13 cellular contexts compared by ENCODE assay signal in the genomic region with DNA sequence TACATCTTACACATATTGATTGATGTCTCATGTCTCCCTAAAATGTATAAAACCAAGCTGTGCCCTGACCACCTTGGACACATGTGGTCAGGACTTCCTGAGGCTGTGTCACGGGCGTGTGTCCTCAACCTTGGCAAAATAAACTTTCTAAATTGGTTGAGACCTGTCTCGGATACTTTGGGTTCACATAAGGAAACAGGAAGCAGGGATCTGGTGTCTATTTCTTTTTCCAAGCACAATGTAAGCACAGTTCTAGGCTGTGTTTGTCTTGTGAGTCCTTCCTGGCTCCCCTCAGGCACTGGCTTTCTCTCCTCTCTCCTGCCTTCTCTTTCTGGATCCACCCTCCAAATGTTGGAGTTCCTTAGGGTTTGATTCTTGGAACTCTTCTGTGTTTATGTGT. TPM values are rescaled to one million over a fixed set of nuclear protein-coding genes. Genes with fewer than 3 reads are reported as not detected.
A peak's percentile ranks its signal among the peaks of the same experiment; 100 is the strongest.
DNase-seq lines count a peak whose midpoint lies in the region; ATAC-seq and TF ChIP-seq lines count a peak whose summit lies in the region.
"Had no signal": no experiment of that assay in that cellular context is flagged by ENCODE, and none has a peak within 500 bp of the region (broad histone marks: within the 10 kb centered on the region; RNA-seq: fewer than 3 reads in every experiment).

No MANE protein-coding gene starts in this region.

- peaks cover 8% of the 10 kb centered on the region for H3K9me3 Mint-ChIP-seq in activated naive CD4-positive, alpha-beta T cell treated with anti-CD3 and anti-CD28 coated beads, Interleukin-2, amount 10 ng/mL, durations not matched to agents 7 days and 5 days
- H3K9me3 Mint-ChIP-seq in activated CD8-positive, alpha-beta T cell treated with anti-CD3 and anti-CD28 coated beads, Interleukin-2, amount 10 ng/mL, durations not matched to agents 7 days and 5 days (ENCODE audit: insufficient read depth): no peaks in the 10 kb centered on the region

- CTCF ChIA-PET in activated naive CD4-positive, alpha-beta T cell treated with anti-CD3 and anti-CD28 coated beads, Interleukin-2, amount 10 ng/mL, durations not matched to agents 7 days and 5 days (lab: Charles Lee): interaction anchor here (1.6 to 8.8 kb wide), 3 partner anchors 26 to 50 kb away, joined by 3 to 70 read pairs (median 19); partner anchors contain the start of genes SLC25A30 and TPT1
- CTCF ChIA-PET in activated CD8-positive, alpha-beta T cell treated with anti-CD3 and anti-CD28 coated beads, Interleukin-2, amount 10 ng/mL, durations not matched to agents 7 days and 5 days (lab: Charles Lee): interaction anchor here (0.6 to 8.3 kb wide), 3 partner anchors 16 to 96 kb away, joined by 5 to 144 read pairs (median 14); no protein-coding TSS in a partner anchor

- no peak overlapping the region for H3K4me3 ChIP-seq in vagina
- H3K4me3 ChIP-seq: neural progenitor cell had no signal

- no peak for TF ChIP-seq CTCF in vagina (IDR thresholded peaks at IDR 0.05)

- H3K27me3 ChIP-seq in vagina: no peaks in the 10 kb centered on the region
- H3K27me3 ChIP-seq: neural progenitor cell had no signal

- peak overlapping the region; percentile 57 for H3K27ac ChIP-seq in vagina
- H3K27ac ChIP-seq: neural progenitor cell had no signal

- H3K4me3 Mint-ChIP-seq in activated naive CD4-positive, alpha-beta T cell treated with anti-CD3 and anti-CD28 coated beads, Interleukin-2, amount 10 ng/mL, durations not matched to agents 7 days and 5 days: no peak overlapping the region
- H3K4me3 Mint-ChIP-seq in activated CD8-positive, alpha-beta T cell treated with anti-CD3 and anti-CD28 coated beads, Interleukin-2, amount 10 ng/mL, durations not matched to agents 7 days and 5 days: no peak overlapping the region
- H3K4me3 Mint-ChIP-seq: neural progenitor cell had no signal

- peak overlapping the region; percentile 90 for H3K27ac Mint-ChIP-seq in activated naive CD4-positive, alpha-beta T cell treated with anti-CD3 and anti-CD28 coated beads, Interleukin-2, amount 10 ng/mL, durations not matched to agents 7 days and 5 days
- H3K27ac Mint-ChIP-seq in activated CD8-positive, alpha-beta T cell treated with anti-CD3 and anti-CD28 coated beads, Interleukin-2, amount 10 ng/mL, durations not matched to agents 7 days and 5 days: peak overlapping the region; percentile 90
- H3K27ac Mint-ChIP-seq: neural progenitor cell had no signal

- H3K27me3 Mint-ChIP-seq in activated naive CD4-positive, alpha-beta T cell treated with anti-CD3 and anti-CD28 coated beads, Interleukin-2, amount 10 ng/mL, durations not matched to agents 7 days and 5 days: no peaks in the 10 kb centered on the region
- H3K27me3 Mint-ChIP-seq in activated CD8-positive, alpha-beta T cell treated with anti-CD3 and anti-CD28 coated beads, Interleukin-2, amount 10 ng/mL, durations not matched to agents 7 days and 5 days (ENCODE audit: low read depth): no peaks in the 10 kb centered on the region

- no peak for TF ChIP-seq POLR2A in vagina (IDR thresholded peaks at IDR 0.05)

- POLR2A ChIA-PET in activated CD8-positive, alpha-beta T cell treated with anti-CD3 and anti-CD28 coated beads, Interleukin-2, amount 10 ng/mL, durations not matched to agents 7 days and 5 days (lab: Charles Lee): interaction anchor here (1.5 to 3.7 kb wide), 4 partner anchors 28 to 97 kb away, joined by 4 to 19 read pairs (median 7); partner anchors contain the start of genes COG3 and TPT1

- DNase-seq in activated naive CD4-positive, alpha-beta T cell treated with anti-CD3 and anti-CD28 coated beads, Interleukin-2, amount 10 ng/mL, durations not matched to agents 7 days and 5 days: no peak
- DNase-seq in activated naive CD4-positive, alpha-beta T cell treated with Interleukin-2 at 50 U/mL for 16 hours: no peak
- no peak for DNase-seq in activated CD8-positive, alpha-beta T cell treated with anti-CD3 and anti-CD28 coated beads, Interleukin-2, amount 10 ng/mL, durations not matched to agents 7 days and 5 days
- DNase-seq in glomerular visceral epithelial cell (ENCODE audit: extremely low spot score): peak; percentile 53
- DNase-seq in vagina (ENCODE audit: extremely low spot score in 2 of 2): no peak
- DNase-seq in left ventricle myocardium superior: no peak
- DNase-seq in stimulated activated CD4-positive, alpha-beta T cell treated with anti-CD3 and anti-CD28 coated beads, Interleukin-12 subunit alpha, Interleukin-12 subunit beta, amount 100 ng/mL, for 4 hours: no peak
- DNase-seq in NCI-H510A treated with DMSO at 0.1 percent for 48 hours (lab: John Stamatoyannopoulos, UW): no peak
- DNase-seq: activated CD4-positive, CD25-positive, alpha-beta regulatory T cell treated with anti-CD3 and anti-CD28 coated beads, Interleukin-2, amount 50 U/mL, for 72 hours; amygdala; NCI-H2227 treated with DMSO at 0.1 percent for 48 hours; RPMI8226 had no signal

- H3K36me3 ChIP-seq in vagina: no peaks in the 10 kb centered on the region
- H3K36me3 ChIP-seq: neural progenitor cell had no signal

- no peak for ATAC-seq in activated CD8-positive, alpha-beta T cell treated with anti-CD3 and anti-CD28 coated beads, Interleukin-2, amount 10 ng/mL, durations not matched to agents 7 days and 5 days
- ATAC-seq in left ventricle myocardium superior: no peak

- intact Hi-C loops in vagina (cut with DNase I): no loop called here
- intact Hi-C loops in left ventricle myocardium superior (cut with micrococcal nuclease): no loop called here

- peaks cover 18% of the 10 kb centered on the region for H3K4me1 ChIP-seq in vagina

- H3K4me1 Mint-ChIP-seq in activated naive CD4-positive, alpha-beta T cell treated with anti-CD3 and anti-CD28 coated beads, Interleukin-2, amount 10 ng/mL, durations not matched to agents 7 days and 5 days: peaks cover 72% of the 10 kb centered on the region
- peaks cover 58% of the 10 kb centered on the region for H3K4me1 Mint-ChIP-seq in activated CD8-positive, alpha-beta T cell treated with anti-CD3 and anti-CD28 coated beads, Interleukin-2, amount 10 ng/mL, durations not matched to agents 7 days and 5 days (ENCODE audit: low read depth)

- H3K9me3 ChIP-seq in vagina: no peaks in the 10 kb centered on the region

- peaks cover 48% of the 10 kb centered on the region for H3K36me3 Mint-ChIP-seq in activated naive CD4-positive, alpha-beta T cell treated with anti-CD3 and anti-CD28 coated beads, Interleukin-2, amount 10 ng/mL, durations not matched to agents 7 days and 5 days
- peaks cover 30% of the 10 kb centered on the region for H3K36me3 Mint-ChIP-seq in activated CD8-positive, alpha-beta T cell treated with anti-CD3 and anti-CD28 coated beads, Interleukin-2, amount 10 ng/mL, durations not matched to agents 7 days and 5 days (ENCODE audit: low read depth)

RNA-seq across cellular contexts. Expression of gene TPT1, which starts 27.6 kb away (rescaled TPM):
- total RNA-seq in activated CD8-positive, alpha-beta T cell treated with anti-CD3 and anti-CD28 coated beads, Interleukin-2, amount 10 ng/mL, durations not matched to agents 7 days and 5 days: 1,000 to 10,000 TPM; 3,981 to 4,076 TPM
- total RNA-seq in vagina (3,952 TPM), left ventricle myocardium superior (4,849 TPM)

RNA-seq across cellular contexts. Expression of gene SLC25A30, which starts 49.6 kb away (rescaled TPM):
- 10 to 100 TPM; 19.0 to 19.7 TPM for total RNA-seq in activated CD8-positive, alpha-beta T cell treated with anti-CD3 and anti-CD28 coated beads, Interleukin-2, amount 10 ng/mL, durations not matched to agents 7 days and 5 days
- total RNA-seq in vagina: 11.5 TPM
- 194 TPM for total RNA-seq in left ventricle myocardium superior
